Comparison of ENCODE assay signal across 8 cellular contexts in the genomic region with DNA sequence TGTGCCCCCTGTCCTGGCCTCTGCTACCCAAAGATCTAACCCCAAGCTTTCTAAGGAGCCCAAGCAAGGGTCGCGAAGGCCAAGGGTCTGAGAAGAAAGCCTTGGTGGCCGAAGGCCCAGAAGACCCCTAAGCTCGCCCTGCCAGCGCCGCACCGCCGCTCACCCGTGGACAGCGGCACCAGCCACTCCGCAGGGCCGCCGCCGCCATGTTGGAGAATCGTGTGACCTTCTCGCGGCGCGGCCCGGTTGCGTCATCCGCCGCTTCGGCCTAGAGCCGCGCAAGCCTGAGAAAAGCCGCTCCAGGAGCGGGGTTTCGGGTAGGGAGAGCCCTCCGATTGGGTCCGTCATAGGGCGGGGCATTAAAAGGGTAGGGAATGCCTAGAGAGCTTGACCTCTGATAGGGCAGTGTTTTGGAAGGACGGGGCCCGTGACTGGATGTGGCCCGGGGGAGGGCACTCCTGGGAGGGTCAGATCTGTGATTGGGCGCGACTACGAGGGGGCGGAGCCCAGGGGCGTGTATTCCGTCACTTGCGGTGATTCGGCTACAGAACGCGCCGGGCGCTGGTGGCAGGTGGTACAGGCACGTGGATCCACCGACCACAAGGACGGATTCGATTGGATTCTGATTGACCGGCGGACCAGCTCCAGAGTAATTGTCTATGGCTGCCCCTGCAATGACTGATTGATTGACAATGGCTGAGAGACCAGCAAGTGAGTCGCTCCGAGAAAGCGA. TPM values are rescaled to one million over a fixed set of nuclear protein-coding genes. Genes with fewer than 3 reads are reported as not detected.
DNase-seq lines count a peak whose midpoint lies in the region; ATAC-seq and TF ChIP-seq lines count a peak whose summit lies in the region.

A gene with protein sequence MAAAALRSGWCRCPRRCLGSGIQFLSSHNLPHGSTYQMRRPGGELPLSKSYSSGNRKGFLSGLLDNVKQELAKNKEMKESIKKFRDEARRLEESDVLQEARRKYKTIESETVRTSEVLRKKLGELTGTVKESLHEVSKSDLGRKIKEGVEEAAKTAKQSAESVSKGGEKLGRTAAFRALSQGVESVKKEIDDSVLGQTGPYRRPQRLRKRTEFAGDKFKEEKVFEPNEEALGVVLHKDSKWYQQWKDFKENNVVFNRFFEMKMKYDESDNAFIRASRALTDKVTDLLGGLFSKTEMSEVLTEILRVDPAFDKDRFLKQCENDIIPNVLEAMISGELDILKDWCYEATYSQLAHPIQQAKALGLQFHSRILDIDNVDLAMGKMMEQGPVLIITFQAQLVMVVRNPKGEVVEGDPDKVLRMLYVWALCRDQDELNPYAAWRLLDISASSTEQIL (minus strand): TSS at position 223 of the 733 bp plus-strand sequence. CDS start 15 bp downstream, at position 208.

- H3K27me3 ChIP-seq in kidney epithelial cell (ENCODE audit: control insufficient read depth, insufficient read depth, low read length), result no peaks in the 10 kb centered on the region

- peak; percentile 100 for DNase-seq in Ammon's horn (ENCODE audit: low spot score)
- peak; percentile 97 for DNase-seq in GM19238 (ENCODE audit: insufficient read length, low spot score)
- peak; percentile 100 for DNase-seq in NCI-H524 (lab: John Stamatoyannopoulos, UW)
- DNase-seq in activated CD4-positive, alpha-beta T cell treated with anti-CD3 and anti-CD28 coated beads for 36 hours, result peak; percentile 99
- peak; percentile 100 for DNase-seq in choroid plexus epithelial cell (ENCODE audit: low read depth)
- DNase-seq in kidney epithelial cell (ENCODE audit: low read depth), result peak; percentile 98
- peak; percentile 97 to 99 for DNase-seq in stimulated activated CD4-positive, alpha-beta T cell treated with anti-CD3 and anti-CD28 coated beads, Interleukin-15, amount 100 ng/mL, for 48 hours (ENCODE audit: low read depth in 2 of 2)

- peaks cover 18% of the 10 kb centered on the region for H3K36me3 Mint-ChIP-seq in activated CD4-positive, alpha-beta T cell treated with anti-CD3 and anti-CD28 coated beads for 36 hours (ENCODE audit: low read depth)

- peak within 1 kb of the TSS; percentile 75 for H3K4me3 ChIP-seq in choroid plexus epithelial cell (ENCODE audit: low read depth, low read length)
- H3K4me3 ChIP-seq in kidney epithelial cell (ENCODE audit: low read depth, low read length), result peak within 1 kb of the TSS; percentile 97

- CTCF ChIA-PET in activated CD4-positive, alpha-beta T cell treated with anti-CD3 and anti-CD28 coated beads for 36 hours (lab: Charles Lee), result interaction anchor here (0.5 to 2.4 kb wide), 32 partner anchors 8 to 592 kb away, joined by 3 to 24 read pairs (median 4); a partner anchor contains a TSS

- no peaks in the 10 kb centered on the region for H3K9me3 Mint-ChIP-seq in activated CD4-positive, alpha-beta T cell treated with anti-CD3 and anti-CD28 coated beads for 36 hours (ENCODE audit: low read depth)

- POLR2A ChIA-PET in activated CD4-positive, alpha-beta T cell treated with anti-CD3 and anti-CD28 coated beads for 36 hours (lab: Charles Lee), result interaction anchor here (0.5 to 2.3 kb wide), 11 partner anchors 14 to 762 kb away, joined by 3 to 10 read pairs (median 3); a partner anchor contains a TSS

- peak; percentile 96 for ATAC-seq in HG03442 (IDR thresholded peaks at IDR 0.05; ENCODE audit: unreplicated experiment)
- ATAC-seq in activated CD4-positive, alpha-beta T cell treated with anti-CD3 and anti-CD28 coated beads for 36 hours, result peak; percentile 99

- no peaks in the 10 kb centered on the region for H3K36me3 ChIP-seq in kidney epithelial cell (ENCODE audit: control insufficient read depth, insufficient read depth, low read length)

- H3K4me1 Mint-ChIP-seq in activated CD4-positive, alpha-beta T cell treated with anti-CD3 and anti-CD28 coated beads for 36 hours, result peaks cover 30% of the 10 kb centered on the region

- intact Hi-C loops in activated CD4-positive, alpha-beta T cell treated with anti-CD3 and anti-CD28 coated beads for 36 hours (cut with DNase I, micrococcal nuclease), result loop anchor here (1.0 to 10.0 kb wide), 18 partner anchors 18 to 447 kb away; a partner anchor contains a TSS

- TF ChIP-seq CTCF in choroid plexus epithelial cell (conservative IDR thresholded peaks at IDR 0.05; ENCODE audit: low read depth, low read length) (no peak), kidney epithelial cell (IDR thresholded peaks at IDR 0.05; ENCODE audit: insufficient read depth, low read length, poor library complexity, severe bottlenecking) (no peak)

- H3K27me3 Mint-ChIP-seq in activated CD4-positive, alpha-beta T cell treated with anti-CD3 and anti-CD28 coated beads for 36 hours, result no peaks in the 10 kb centered on the region

- peak within 1 kb of the TSS; percentile 90 for H3K27ac Mint-ChIP-seq in activated CD4-positive, alpha-beta T cell treated with anti-CD3 and anti-CD28 coated beads for 36 hours

- peak within 1 kb of the TSS; percentile 90 for H3K4me3 Mint-ChIP-seq in activated CD4-positive, alpha-beta T cell treated with anti-CD3 and anti-CD28 coated beads for 36 hours

RNA-seq across cellular contexts. Expression of the gene that starts here (rescaled TPM):
- total RNA-seq in activated CD4-positive, alpha-beta T cell treated with anti-CD3 and anti-CD28 coated beads for 36 hours, result 10 to 100 TPM; 80.4 to 84.0 TPM
- 80.5 and 83.9 TPM in 2 replicates for total RNA-seq in kidney epithelial cell

Comparison
In these comparisons a context has a peak if more than half of its experiments do, and no peak if none do; other contexts are left out.
1. Peak in every context shown above with its lines: DNase-seq, ATAC-seq and H3K4me3 ChIP-seq.